Comparison of ENCODE assay signal across 8 cellular contexts in genomic region chr10:59337254-59337653, GRCh38. TPM values are rescaled to one million over a fixed set of nuclear protein-coding genes. Genes with fewer than 3 reads are reported as not detected.
DNase-seq lines count a peak whose midpoint lies in the region; ATAC-seq and TF ChIP-seq lines count a peak whose summit lies in the region.

No MANE protein-coding gene starts in this region.

- TF ChIP-seq POLR2A in adrenal gland (IDR thresholded peaks at IDR 0.05), result no peak

- H3K27ac ChIP-seq in adrenal gland (peak overlapping the region in 4 of 5 donors; percentile 51 to 76 (median 72)), cardiac muscle cell (peak overlapping the region; percentile 72), psoas muscle (peak overlapping the region; percentile 78)

- H3K4me1 ChIP-seq in adrenal gland (replicated peaks in 1 of 2) (peaks cover 13 to 41% of the 10 kb centered on the region in 2 donors), cardiac muscle cell (ENCODE audit: low read depth) (peaks cover 15% of the 10 kb centered on the region), psoas muscle (peaks cover 41% of the 10 kb centered on the region)

- ATAC-seq in psoas muscle, result peak; percentile 84 to 91 (median 88)
- no peak for ATAC-seq in HG03095 (IDR thresholded peaks at IDR 0.05; ENCODE audit: unreplicated experiment)
- ATAC-seq in HG03342 (IDR thresholded peaks at IDR 0.05; ENCODE audit: unreplicated experiment), result no peak
- no peak for ATAC-seq in GM19397 (IDR thresholded peaks at IDR 0.05; ENCODE audit: unreplicated experiment)

- DNase-seq in EH (ENCODE audit: low read depth), result peak; percentile 32
- DNase-seq in adrenal gland, result peak; percentile 52 to 86 (median 70)
- peak; percentile 71 to 89 for DNase-seq in cardiac muscle cell (ENCODE audit: low read depth in 1 of 2, low spot score in 1 of 2)
- DNase-seq in psoas muscle, result no peak
- DNase-seq in GM20000 (ENCODE audit: low spot score), result no peak

- intact Hi-C loops in adrenal gland (cut with DNase I) (no loop called here), psoas muscle (cut with DNase I) (no loop called here)

- H3K4me3 ChIP-seq in adrenal gland (no peak overlapping the region), cardiac muscle cell (no peak overlapping the region), psoas muscle (no peak overlapping the region)

- TF ChIP-seq CTCF in adrenal gland (IDR thresholded peaks at IDR 0.05) (no peak), cardiac muscle cell (IDR thresholded peaks at IDR 0.05; ENCODE audit: low read depth, low read length) (no peak), psoas muscle (IDR thresholded peaks at IDR 0.05) (no peak), GM20000 (IDR thresholded peaks at IDR 0.05; ENCODE audit: extremely low read depth, missing control alignments) (no peak)

- H3K9me3 ChIP-seq in adrenal gland (replicated peaks in 1 of 3), result no peaks in the 10 kb centered on the region
- no peaks in the 10 kb centered on the region for H3K9me3 ChIP-seq in cardiac muscle cell (ENCODE audit: low read depth)
- no peaks in the 10 kb centered on the region for H3K9me3 ChIP-seq in psoas muscle

- no peaks in the 10 kb centered on the region for H3K36me3 ChIP-seq in adrenal gland (replicated peaks in 1 of 2)
- no peaks in the 10 kb centered on the region for H3K36me3 ChIP-seq in cardiac muscle cell
- H3K36me3 ChIP-seq in psoas muscle (ENCODE audit: insufficient read depth in 1 of 2, low read depth in 1 of 2), result no peaks in the 10 kb centered on the region

- H3K27me3 ChIP-seq in adrenal gland (no peaks in the 10 kb centered on the region), cardiac muscle cell (no peaks in the 10 kb centered on the region), psoas muscle (ENCODE audit: insufficient read depth in 3 of 3, low read length in 2 of 3) (no peaks in the 10 kb centered on the region)

RNA-seq across cellular contexts. Expression of gene FAM13C, which starts 25.1 kb away (rescaled TPM):
- total RNA-seq in adrenal gland (10 to 100 TPM in 7 of 8 donors, 1 to 10 TPM in 1; 8.9 to 92.8 (median 39.8) TPM), cardiac muscle cell (11.2 and 13.4 TPM in 2 replicates), psoas muscle (10 to 100 TPM in 3 of 4 donors, 1 to 10 TPM in 1; 1.0 to 14.3 (median 13.3) TPM)
- polyA plus RNA-seq in adrenal gland (10 to 100 TPM; 11.5 to 21.4 (median 13.8) TPM), cardiac muscle cell (7.2 and 13.5 TPM in 2 replicates), psoas muscle (10 to 100 TPM in 1 of 3 donors, 1 to 10 TPM in 2; 1.4 to 31.7 (median 6.5) TPM)

Comparison
In these comparisons a context has a peak if more than half of its experiments do, and no peak if none do; other contexts are left out.
1. DNase-seq: peak in EH (single experiment), adrenal gland (7 of 7) and cardiac muscle cell (2 of 2); none in psoas muscle (0 of 2) and GM20000 (single experiment).
2. ATAC-seq: peak in psoas muscle (4 of 4); none in HG03095 (single experiment), HG03342 (single experiment) and GM19397 (single experiment).
3. Peak in every context shown above with its lines, with median percentiles within 50 percentile points of each other: H3K27ac ChIP-seq.